In the genomic region with DNA sequence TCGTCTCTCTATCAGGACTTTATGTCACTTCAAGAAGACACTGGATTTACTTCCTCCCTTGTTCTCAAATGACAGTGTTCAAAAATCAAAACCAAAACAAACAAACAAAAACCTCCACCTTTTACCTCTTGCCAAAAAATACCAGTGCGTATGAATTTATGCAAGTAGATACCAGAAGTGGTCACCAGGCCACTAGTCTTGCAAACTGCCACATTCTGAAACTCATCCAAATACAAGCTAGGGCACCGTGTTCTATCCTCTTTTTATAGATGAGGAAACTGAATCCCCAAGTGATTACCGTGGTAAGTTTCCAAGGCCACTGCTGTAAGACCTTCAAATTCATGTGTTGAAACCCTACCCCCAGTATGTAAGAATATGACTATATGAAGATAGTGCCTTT, we compare ENCODE assay signal across 1 cellular context.
TF ChIP-seq lines count a peak whose summit lies in the region.

No MANE protein-coding gene starts in this region.

TF ChIP-seq in HCT116, 20 proteins besides CTCF, POLR2A, EP300 and RAD21 (continued from another document):
- TF ChIP-seq REST (IDR thresholded peaks at IDR 0.05; ENCODE audit: low read depth) (no peak), ZFX (IDR thresholded peaks at IDR 0.05) (no peak), FOSL1 (IDR thresholded peaks at IDR 0.05; ENCODE audit: low read depth) (no peak), EZH2 (IDR thresholded peaks at IDR 0.05) (no peak), ZNF274 (IDR thresholded peaks at IDR 0.05; ENCODE audit: low read depth, low read length) (no peak), ZBTB33 (IDR thresholded peaks at IDR 0.05; ENCODE audit: extremely low read depth, insufficient replicate concordance, low read length) (no peak), ELF1 (IDR thresholded peaks at IDR 0.05; ENCODE audit: borderline replicate concordance, low read depth) (no peak)
- TF ChIP-seq, protein P1, sequence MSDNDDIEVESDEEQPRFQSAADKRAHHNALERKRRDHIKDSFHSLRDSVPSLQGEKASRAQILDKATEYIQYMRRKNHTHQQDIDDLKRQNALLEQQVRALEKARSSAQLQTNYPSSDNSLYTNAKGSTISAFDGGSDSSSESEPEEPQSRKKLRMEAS (IDR thresholded peaks at IDR 0.05): no peak
